19 cellular contexts compared by ENCODE assay signal in the genomic region with DNA sequence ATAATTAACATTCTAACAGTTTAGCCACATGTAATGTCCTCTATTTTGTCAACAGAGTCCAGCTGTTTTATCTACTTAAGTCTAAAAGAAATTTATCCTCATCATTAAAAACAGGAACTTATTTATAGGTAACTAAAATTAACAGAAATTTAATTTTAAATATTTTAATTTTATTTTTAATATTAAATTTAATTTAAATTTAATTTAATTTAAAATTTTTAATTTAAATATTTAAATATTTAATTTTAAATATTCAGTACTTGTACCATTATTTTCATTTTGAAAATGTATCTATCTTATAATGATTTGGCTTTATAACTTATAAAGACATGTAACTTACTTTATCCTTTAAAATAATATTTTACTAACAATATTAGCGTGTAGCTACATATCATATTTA. TPM values are rescaled to one million over a fixed set of nuclear protein-coding genes. Genes with fewer than 3 reads are reported as not detected.
DNase-seq lines count a peak whose midpoint lies in the region; FAIRE-seq and TF ChIP-seq lines count a peak whose summit lies in the region.
"Had no signal": no experiment of that assay in that cellular context is flagged by ENCODE, and none has a peak within 500 bp of the region (broad histone marks: within the 10 kb centered on the region; RNA-seq: fewer than 3 reads in every experiment).

No MANE protein-coding gene starts in this region.

- FAIRE-seq in G401.6 (lab: Jason Lieb, UNC) (peak; percentile 98), TTC549 (lab: Jason Lieb, UNC) (peak; percentile 95), islet of Langerhans (lab: Jason Lieb, UNC) (peak; percentile 90)
- FAIRE-seq: D721Med, GM19239, H1, HepG2, HTR-8/SVneo had no signal

- peaks cover 4% of the 10 kb centered on the region for H3K4me1 ChIP-seq in vagina
- H3K4me1 ChIP-seq: HAP-1 had no signal

- TF ChIP-seq POLR2A in vagina (IDR thresholded peaks at IDR 0.05): no peak

- no peaks in the 10 kb centered on the region for H3K27me3 ChIP-seq in vagina

- no peak overlapping the region for H3K4me3 ChIP-seq in vagina
- H3K4me3 ChIP-seq in coronary artery: no peak overlapping the region
- H3K4me3 ChIP-seq: HAP-1 had no signal

- no peaks in the 10 kb centered on the region for H3K36me3 ChIP-seq in vagina
- H3K36me3 ChIP-seq: HAP-1 had no signal

- TF ChIP-seq CTCF in vagina (IDR thresholded peaks at IDR 0.05) (no peak), coronary artery (IDR thresholded peaks at IDR 0.05) (no peak)

- intact Hi-C loops in vagina (cut with DNase I): loop anchor here (10.0 kb wide), 1 partner anchor 256 kb away; no protein-coding TSS in a partner anchor

- no peaks in the 10 kb centered on the region for H3K9me3 ChIP-seq in vagina
- H3K9me3 ChIP-seq: HAP-1 had no signal

- H3K27ac ChIP-seq in vagina (peak overlapping the region; percentile 15), coronary artery (no peak overlapping the region)

- DNase-seq in vagina (ENCODE audit: extremely low spot score in 2 of 2) (no peak), coronary artery (ENCODE audit: low spot score) (no peak), NCI-H2171 (lab: John Stamatoyannopoulos, UW) (no peak)
- DNase-seq: CD8-positive, alpha-beta T cell; COR-L47; DMS153; DMS79 treated with DMSO at 0.1 percent for 48 hours; EL; GF-D8 had no signal

RNA-seq across cellular contexts. Expression of gene GPR22, which starts 1.0 kb away (rescaled TPM):
- 0.98 TPM for total RNA-seq in vagina
- total RNA-seq: A673; CD8-positive, alpha-beta T cell; H1; HepG2 had no signal
